8 cellular contexts compared by ENCODE assay signal in the genomic region with DNA sequence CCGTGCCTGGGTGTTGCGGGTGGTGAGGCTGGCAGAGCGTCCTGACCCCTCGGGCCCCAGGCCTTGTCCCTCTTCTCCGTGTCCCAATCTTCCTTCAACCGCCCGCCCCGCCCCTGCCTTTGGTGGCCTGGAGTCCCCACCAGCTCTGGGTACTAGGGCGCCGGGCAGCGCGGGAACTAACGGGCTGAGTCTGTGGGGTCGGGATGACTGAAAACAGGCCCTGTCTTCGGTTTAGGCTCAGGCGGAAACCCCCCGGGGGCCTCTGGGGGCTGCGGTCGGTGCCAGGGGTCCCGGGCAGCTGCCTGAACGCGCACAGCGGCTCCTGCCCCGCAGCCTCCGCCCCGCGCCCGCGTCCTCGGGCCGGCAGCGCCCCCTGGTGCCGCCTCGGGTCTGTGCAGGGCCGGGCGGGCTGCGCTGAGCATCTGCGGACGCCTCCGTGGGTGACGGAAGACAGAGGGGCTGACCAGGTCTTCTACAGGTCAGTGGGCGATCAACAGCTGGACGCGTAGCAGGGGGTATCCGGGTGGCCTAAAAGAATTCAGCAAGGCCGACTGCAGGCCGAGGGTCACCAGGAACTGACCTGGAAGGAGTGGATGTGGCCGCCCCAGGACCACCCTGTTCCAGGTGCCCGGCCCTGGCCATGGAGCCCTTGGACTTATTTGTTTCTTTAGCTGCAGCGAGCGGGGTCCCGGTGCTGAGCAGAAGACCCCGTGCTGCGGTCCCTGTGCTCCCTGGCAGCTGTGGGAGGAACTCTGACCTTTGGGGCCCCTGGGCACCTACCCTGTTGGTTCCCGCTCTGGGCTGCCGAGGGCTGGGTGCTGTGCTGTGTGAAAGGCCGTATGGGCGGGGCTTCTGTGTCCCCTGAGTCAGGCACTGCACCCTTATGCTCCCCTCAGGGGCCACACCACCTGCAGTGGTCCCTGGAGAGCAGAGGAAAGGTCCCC.
DNase-seq lines count a peak whose midpoint lies in the region; ATAC-seq and TF ChIP-seq lines count a peak whose summit lies in the region.
"Not testable (repeated sequence)": the region's sequence is repeated elsewhere in the genome, so short reads cannot be mapped to it uniquely, and the experiment has no call there.

No MANE protein-coding gene starts in this region.

- H3K36me3 Mint-ChIP-seq in CD4-positive, CD25-positive, alpha-beta regulatory T cell; activated CD4-positive, alpha-beta T cell treated with anti-CD3 and anti-CD28 coated beads, Interleukin-2, amount 10 ng/mL, durations not matched to agents 24 days and 14 days (ENCODE audit: low read depth): not testable (repeated sequence)

- H3F3A ChIP-seq in MM.1S (ENCODE audit: insufficient read depth, low read length), result not testable (repeated sequence)

- H3K27me3 Mint-ChIP-seq in CD4-positive, CD25-positive, alpha-beta regulatory T cell, result peaks cover 53% of the 10 kb centered on the region
- H3K27me3 Mint-ChIP-seq in activated CD4-positive, alpha-beta T cell treated with anti-CD3 and anti-CD28 coated beads, Interleukin-2, amount 10 ng/mL, durations not matched to agents 24 days and 14 days, result peaks cover 39% of the 10 kb centered on the region

- intact Hi-C loops in activated CD4-positive, alpha-beta T cell treated with anti-CD3 and anti-CD28 coated beads, Interleukin-2, amount 10 ng/mL, durations not matched to agents 24 days and 14 days (cut with micrococcal nuclease), result not testable (repeated sequence)
- intact Hi-C loops in breast epithelium (cut with DNase I; ENCODE audit: low total_unique reads), result loop anchor here (5.0 kb wide), 1 partner anchor 487 kb away; no protein-coding TSS in a partner anchor

- H3K4me1 ChIP-seq in CD4-positive, CD25-positive, alpha-beta regulatory T cell (ENCODE audit: control insufficient read depth, insufficient read depth, low read length, poor library complexity, severe bottlenecking); MM.1S (ENCODE audit: low read length); breast epithelium; iPS-20b (ENCODE audit: insufficient read depth, low read length): not testable (repeated sequence)

- H3K4me3 Mint-ChIP-seq in CD4-positive, CD25-positive, alpha-beta regulatory T cell, result peak overlapping the region in 1 of 4 donors; percentile 56
- H3K4me3 Mint-ChIP-seq in activated CD4-positive, alpha-beta T cell treated with anti-CD3 and anti-CD28 coated beads, Interleukin-2, amount 10 ng/mL, durations not matched to agents 24 days and 14 days, result peak overlapping the region; percentile 49

- H3K4me3 ChIP-seq in CD4-positive, CD25-positive, alpha-beta regulatory T cell (ENCODE audit: low read depth, low read length), result not testable (repeated sequence)
- peak overlapping the region; percentile 39; the same call in 1 of the 2 replicates for H3K4me3 ChIP-seq in MM.1S (ENCODE audit: low read length)
- H3K4me3 ChIP-seq in breast epithelium, result peak overlapping the region in 2 of 3 donors; percentile 20 to 45
- peak overlapping the region; percentile 50; the same call in 1 of the 2 replicates for H3K4me3 ChIP-seq in iPS-20b (ENCODE audit: low read length)
- peak overlapping the region; percentile 32 for H3K4me3 ChIP-seq in skeletal muscle cell (ENCODE audit: low read depth, low read length)

- not testable (repeated sequence) for H3K27ac ChIP-seq in CD4-positive, CD25-positive, alpha-beta regulatory T cell (ENCODE audit: insufficient read depth, low read length, poor library complexity, severe bottlenecking); MM.1S (ENCODE audit: low read length); breast epithelium; iPS-20b (ENCODE audit: low read length)

- TF ChIP-seq POLR2A in breast epithelium (IDR thresholded peaks at IDR 0.05), result not testable (repeated sequence)

- not testable (repeated sequence) for H3K27me3 ChIP-seq in CD4-positive, CD25-positive, alpha-beta regulatory T cell (ENCODE audit: control insufficient read depth, insufficient read depth, low read length)
- H3K27me3 ChIP-seq in MM.1S (replicated peaks; ENCODE audit: insufficient read depth, low read length) (peaks cover 60% of the 10 kb centered on the region), breast epithelium (peaks cover 0 to 25% of the 10 kb centered on the region in 2 donors), iPS-20b (ENCODE audit: insufficient read depth, low read length) (peaks cover 46% of the 10 kb centered on the region)

- peak overlapping the region; percentile 70; the same call in 1 of the 2 replicates for H3K4me2 ChIP-seq in MM.1S (ENCODE audit: low read depth, low read length)

- not testable (repeated sequence) for H3K9me3 Mint-ChIP-seq in CD4-positive, CD25-positive, alpha-beta regulatory T cell; activated CD4-positive, alpha-beta T cell treated with anti-CD3 and anti-CD28 coated beads, Interleukin-2, amount 10 ng/mL, durations not matched to agents 24 days and 14 days

- not testable (repeated sequence) for H3K4me1 Mint-ChIP-seq in CD4-positive, CD25-positive, alpha-beta regulatory T cell; activated CD4-positive, alpha-beta T cell treated with anti-CD3 and anti-CD28 coated beads, Interleukin-2, amount 10 ng/mL, durations not matched to agents 24 days and 14 days

- peak; percentile 91 for ATAC-seq in CD4-positive, CD25-positive, alpha-beta regulatory T cell (ENCODE audit: low read depth in 2 of 2)
- ATAC-seq in GM19397 (IDR thresholded peaks at IDR 0.05; ENCODE audit: unreplicated experiment) (peak; percentile 90), HG02885 (IDR thresholded peaks at IDR 0.05; ENCODE audit: poor library complexity, unreplicated experiment) (peak; percentile 88)

- not testable (repeated sequence) for H3K9me3 ChIP-seq in CD4-positive, CD25-positive, alpha-beta regulatory T cell (ENCODE audit: control insufficient read depth in 2 of 2, low read length in 2 of 2); MM.1S (replicated peaks; ENCODE audit: insufficient read depth, low read length); breast epithelium; iPS-20b (ENCODE audit: insufficient read depth, low read depth, low read length)

- 0 out of 2 replicates have a peak overlapping the region, but pooled peaks have one; percentile 27 for H2AFZ ChIP-seq in MM.1S (ENCODE audit: low read length)

- H3K27ac Mint-ChIP-seq in CD4-positive, CD25-positive, alpha-beta regulatory T cell, result not testable (repeated sequence)
- peak overlapping the region; percentile 65 for H3K27ac Mint-ChIP-seq in activated CD4-positive, alpha-beta T cell treated with anti-CD3 and anti-CD28 coated beads, Interleukin-2, amount 10 ng/mL, durations not matched to agents 24 days and 14 days

- H3K79me2 ChIP-seq in MM.1S (ENCODE audit: low read length), result not testable (repeated sequence)

- not testable (repeated sequence) for H3K9me2 ChIP-seq in MM.1S (replicated peaks; ENCODE audit: insufficient read depth, low read length)

- peak; percentile 40 for TF ChIP-seq CTCF in MM.1S (IDR thresholded peaks at IDR 0.05; ENCODE audit: low read length)
- TF ChIP-seq CTCF in breast epithelium (IDR thresholded peaks at IDR 0.05), result peak in 2 of 3 donors; percentile 26 to 40

- H3K9ac ChIP-seq in MM.1S (ENCODE audit: low read length); iPS-20b (ENCODE audit: low read depth, low read length): not testable (repeated sequence)

- H4K20me1 ChIP-seq in MM.1S (ENCODE audit: insufficient read depth, low read length), result not testable (repeated sequence)

- H3K36me3 ChIP-seq in CD4-positive, CD25-positive, alpha-beta regulatory T cell (ENCODE audit: control insufficient read depth, insufficient read depth, low read length); MM.1S (replicated peaks; ENCODE audit: insufficient read depth, low read length); breast epithelium; iPS-20b (ENCODE audit: insufficient read depth, low read depth, low read length): not testable (repeated sequence)

- peak in 1 of 3 donors; percentile 56 for DNase-seq in CD4-positive, CD25-positive, alpha-beta regulatory T cell
- not testable (repeated sequence) for DNase-seq in MM.1S; breast epithelium (ENCODE audit: low spot score in 2 of 2); skeletal muscle cell (ENCODE audit: low read depth)
- peak; percentile 88 for DNase-seq in activated CD4-positive, alpha-beta T cell treated with anti-CD3 and anti-CD28 coated beads, Interleukin-2, amount 10 ng/mL, durations not matched to agents 24 days and 14 days
